ENCODE assay signal across 17 cellular contexts in the genomic region with DNA sequence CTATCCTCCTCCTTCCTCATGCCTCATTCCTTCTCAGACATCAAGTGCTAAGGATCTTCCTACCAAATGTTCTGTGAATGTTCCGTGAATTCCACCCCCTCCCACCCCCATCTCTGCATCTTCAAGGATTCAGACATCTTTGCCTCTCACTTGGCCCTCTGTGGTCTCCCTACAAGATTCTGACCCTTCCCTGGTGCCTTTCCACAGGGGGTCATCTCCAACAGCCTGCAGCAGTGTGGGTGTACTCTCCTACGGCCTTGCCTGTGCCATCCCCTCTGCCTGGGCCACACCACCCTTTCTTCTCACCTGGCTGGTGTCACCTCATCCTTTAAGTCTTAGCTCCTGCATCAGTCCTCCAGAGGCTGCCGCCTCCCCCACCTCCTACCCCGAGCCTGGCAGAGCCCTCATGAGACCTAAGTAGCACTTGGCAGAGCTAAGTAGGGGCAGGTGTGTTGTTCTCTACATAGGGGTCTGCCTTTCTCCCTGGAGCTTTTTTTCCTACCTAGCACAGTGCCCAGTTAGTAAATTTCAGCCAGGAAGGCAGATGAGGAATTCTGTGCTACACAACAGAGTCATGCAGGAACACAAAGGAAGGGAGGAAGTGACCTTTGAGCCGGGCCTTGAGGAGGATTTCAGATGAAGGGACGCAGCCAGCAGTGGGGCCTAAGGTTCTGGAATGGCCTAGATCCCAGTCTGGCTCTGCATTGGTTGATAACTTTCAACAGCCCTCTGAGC. TPM values are rescaled to one million over a fixed set of nuclear protein-coding genes. Genes with fewer than 3 reads are reported as not detected.
A peak's percentile ranks its signal among the peaks of the same experiment; 100 is the strongest.
DNase-seq lines count a peak whose midpoint lies in the region; ATAC-seq and TF ChIP-seq lines count a peak whose summit lies in the region.
"Had no signal": no experiment of that assay in that cellular context is flagged by ENCODE, and none has a peak within 500 bp of the region (broad histone marks: within the 10 kb centered on the region; RNA-seq: fewer than 3 reads in every experiment).

No MANE protein-coding gene starts in this region.

- peak overlapping the region; percentile 13 for H3K27ac Mint-ChIP-seq in activated naive CD8-positive, alpha-beta T cell treated with anti-CD3 and anti-CD28 coated beads, Interleukin-2, amount 10 ng/mL, durations not matched to agents 7 days and 5 days
- H3K27ac Mint-ChIP-seq in activated naive CD8-positive, alpha-beta T cell treated with anti-CD3 and anti-CD28 coated beads, Interleukin-2, amount 50 U/mL, for 24 hours = no peak overlapping the region
- peak overlapping the region; percentile 77 for H3K27ac Mint-ChIP-seq in endothelial cell (ENCODE audit: unreplicated experiment)
- H3K27ac Mint-ChIP-seq: HFFc6 had no signal

- H3K4me3 ChIP-seq in neuronal stem cell (ENCODE audit: low read length in 2 of 2) = peak overlapping the region in 1 of 2 donors; percentile 23
- H3K4me3 ChIP-seq: cardiac muscle cell, vagina had no signal

- no CpG with 5 or more reads among the region's 6 CpGs for WGBS in neuronal stem cell (ENCODE audit: extremely low coverage in 2 of 2, insufficient read length in 2 of 2, insufficient replicate concordance in 1 of 2), 2 donors

- no peak overlapping the region for H3K9ac ChIP-seq in neuronal stem cell (ENCODE audit: low read depth, low read length, poor library complexity)

- H3K36me3 Mint-ChIP-seq in activated naive CD8-positive, alpha-beta T cell treated with anti-CD3 and anti-CD28 coated beads, Interleukin-2, amount 10 ng/mL, durations not matched to agents 7 days and 5 days = peaks cover 10% of the 10 kb centered on the region
- peaks cover 50% of the 10 kb centered on the region for H3K36me3 Mint-ChIP-seq in activated naive CD8-positive, alpha-beta T cell treated with anti-CD3 and anti-CD28 coated beads, Interleukin-2, amount 50 U/mL, for 24 hours (ENCODE audit: low read depth)
- H3K36me3 Mint-ChIP-seq in endothelial cell (ENCODE audit: low read depth, unreplicated experiment) = peaks cover 15% of the 10 kb centered on the region

- H4K91ac ChIP-seq in neuronal stem cell (ENCODE audit: low read depth, low read length, poor library complexity) = no peak overlapping the region

- H3K4me2 ChIP-seq in neuronal stem cell (ENCODE audit: insufficient read depth, low read length, poor library complexity, severe bottlenecking) = no peak overlapping the region

- no peak for DNase-seq in activated naive CD8-positive, alpha-beta T cell treated with anti-CD3 and anti-CD28 coated beads, Interleukin-2, amount 10 ng/mL, durations not matched to agents 7 days and 5 days
- DNase-seq in activated naive CD8-positive, alpha-beta T cell treated with anti-CD3 and anti-CD28 coated beads, Interleukin-2, amount 50 U/mL, for 24 hours = no peak
- DNase-seq in endothelial cell (ENCODE audit: low spot score) = no peak
- no peak for DNase-seq in neuronal stem cell (ENCODE audit: low spot score)
- DNase-seq in NCI-H2171 treated with DMSO at 0.1 percent for 48 hours (lab: John Stamatoyannopoulos, UW) = no peak
- no peak for DNase-seq in H4 (ENCODE audit: low spot score)
- DNase-seq: activated CD4-positive, alpha-beta T cell treated with anti-CD3 and anti-CD28 coated beads for 1 hour; effector CD4-positive, alpha-beta T cell; HFFc6; NCI-H1694; NCI-H345; occipital lobe had no signal

- POLR2A ChIA-PET in activated naive CD8-positive, alpha-beta T cell treated with anti-CD3 and anti-CD28 coated beads, Interleukin-2, amount 10 ng/mL, durations not matched to agents 7 days and 5 days (lab: Charles Lee) = no interaction called here

- H3K4me1 Mint-ChIP-seq in activated naive CD8-positive, alpha-beta T cell treated with anti-CD3 and anti-CD28 coated beads, Interleukin-2, amount 10 ng/mL, durations not matched to agents 7 days and 5 days = peaks cover 5% of the 10 kb centered on the region
- H3K4me1 Mint-ChIP-seq in activated naive CD8-positive, alpha-beta T cell treated with anti-CD3 and anti-CD28 coated beads, Interleukin-2, amount 50 U/mL, for 24 hours = peaks cover 4% of the 10 kb centered on the region
- H3K4me1 Mint-ChIP-seq in endothelial cell (ENCODE audit: unreplicated experiment) = peaks cover 30% of the 10 kb centered on the region

- no peaks in the 10 kb centered on the region for H3K9me3 Mint-ChIP-seq in activated naive CD8-positive, alpha-beta T cell treated with anti-CD3 and anti-CD28 coated beads, Interleukin-2, amount 10 ng/mL, durations not matched to agents 7 days and 5 days
- H3K9me3 Mint-ChIP-seq in activated naive CD8-positive, alpha-beta T cell treated with anti-CD3 and anti-CD28 coated beads, Interleukin-2, amount 50 U/mL, for 24 hours = no peaks in the 10 kb centered on the region
- no peaks in the 10 kb centered on the region for H3K9me3 Mint-ChIP-seq in endothelial cell (ENCODE audit: unreplicated experiment)
- H3K9me3 Mint-ChIP-seq: HFFc6 had no signal

- no peak overlapping the region for H2AFZ ChIP-seq in neuronal stem cell (ENCODE audit: low read length)

- H3K27ac ChIP-seq in neuronal stem cell (replicated peaks; ENCODE audit: low read length) = no peak overlapping the region
- H3K27ac ChIP-seq: cardiac muscle cell, vagina had no signal

- H4K8ac ChIP-seq in neuronal stem cell (ENCODE audit: low read depth, low read length) = no peak overlapping the region

- H3K4me1 ChIP-seq in neuronal stem cell (ENCODE audit: control insufficient read depth in 2 of 2, insufficient read depth in 1 of 2, low read depth in 1 of 2, low read length in 2 of 2) = peaks cover 0 to 5% of the 10 kb centered on the region in 2 donors

- H3K27me3 Mint-ChIP-seq in activated naive CD8-positive, alpha-beta T cell treated with anti-CD3 and anti-CD28 coated beads, Interleukin-2, amount 10 ng/mL, durations not matched to agents 7 days and 5 days = no peaks in the 10 kb centered on the region
- no peaks in the 10 kb centered on the region for H3K27me3 Mint-ChIP-seq in activated naive CD8-positive, alpha-beta T cell treated with anti-CD3 and anti-CD28 coated beads, Interleukin-2, amount 50 U/mL, for 24 hours
- no peaks in the 10 kb centered on the region for H3K27me3 Mint-ChIP-seq in endothelial cell (ENCODE audit: unreplicated experiment)

- H3K4me3 Mint-ChIP-seq in activated naive CD8-positive, alpha-beta T cell treated with anti-CD3 and anti-CD28 coated beads, Interleukin-2, amount 10 ng/mL, durations not matched to agents 7 days and 5 days = no peak overlapping the region
- H3K4me3 Mint-ChIP-seq in activated naive CD8-positive, alpha-beta T cell treated with anti-CD3 and anti-CD28 coated beads, Interleukin-2, amount 50 U/mL, for 24 hours = no peak overlapping the region
- no peak overlapping the region for H3K4me3 Mint-ChIP-seq in endothelial cell (ENCODE audit: unreplicated experiment)
- H3K4me3 Mint-ChIP-seq: HFFc6 had no signal

- H2AK5ac ChIP-seq in neuronal stem cell (ENCODE audit: low read depth, low read length) = no peak overlapping the region

- H3K4ac ChIP-seq in neuronal stem cell (ENCODE audit: low read length) = no peak overlapping the region

- no peak overlapping the region for H2BK5ac ChIP-seq in neuronal stem cell (ENCODE audit: low read length)

- no peak for ATAC-seq in activated naive CD8-positive, alpha-beta T cell treated with anti-CD3 and anti-CD28 coated beads, Interleukin-2, amount 10 ng/mL, durations not matched to agents 7 days and 5 days (ENCODE audit: low read depth)
- ATAC-seq in activated naive CD8-positive, alpha-beta T cell treated with anti-CD3 and anti-CD28 coated beads, Interleukin-2, amount 50 U/mL, for 24 hours = no peak
- ATAC-seq in HG03378 (IDR thresholded peaks at IDR 0.05; ENCODE audit: unreplicated experiment) = no peak
- ATAC-seq in HG03432 (IDR thresholded peaks at IDR 0.05; ENCODE audit: unreplicated experiment) = no peak
- ATAC-seq: SK-N-SH treated with all-trans-retinoic acid at 6 μM for 48 hours had no signal

- H3K9me3 ChIP-seq in neuronal stem cell (replicated peaks in 1 of 2; ENCODE audit: control insufficient read depth in 2 of 2, insufficient read depth in 1 of 2, low read depth in 1 of 2, low read length in 2 of 2) = peaks cover 0 to 2% of the 10 kb centered on the region in 2 donors
- H3K9me3 ChIP-seq: vagina had no signal

- H2BK120ac ChIP-seq in neuronal stem cell (ENCODE audit: low read depth, low read length) = no peak overlapping the region

- H3K14ac ChIP-seq in neuronal stem cell (ENCODE audit: low read length) = no peak overlapping the region

- no peak overlapping the region for H2BK12ac ChIP-seq in neuronal stem cell (ENCODE audit: low read length)

- no peak overlapping the region for H3K18ac ChIP-seq in neuronal stem cell (ENCODE audit: low read length)

- peaks cover 5% of the 10 kb centered on the region for H3K79me1 ChIP-seq in neuronal stem cell (ENCODE audit: low read depth, low read length)

- H3K23ac ChIP-seq in neuronal stem cell (ENCODE audit: low read depth, low read length, poor library complexity) = peak overlapping the region; percentile 11

- H3K27me3 ChIP-seq in neuronal stem cell (ENCODE audit: control insufficient read depth in 3 of 3, insufficient read depth in 3 of 3, low read depth in 1 of 3, low read length in 3 of 3) = no peaks in the 10 kb centered on the region
- H3K27me3 ChIP-seq: cardiac muscle cell, vagina had no signal

- peaks cover 33 to 87% of the 10 kb centered on the region in 2 donors for H3K36me3 ChIP-seq in neuronal stem cell (replicated peaks in 1 of 2; ENCODE audit: control insufficient read depth in 2 of 2, insufficient read depth in 2 of 2, low read length in 2 of 2)

- TF ChIP-seq CTCF in endothelial cell (IDR thresholded peaks at IDR 0.05; ENCODE audit: unreplicated experiment) = no peak

- H2BK15ac ChIP-seq in neuronal stem cell (ENCODE audit: low read length) = no peak overlapping the region

RNA-seq across cellular contexts. Expression of gene TM9SF4, which starts 43.1 kb away (rescaled TPM):
- 10 to 100 TPM; 36.9 to 39.7 TPM for total RNA-seq in activated naive CD8-positive, alpha-beta T cell treated with anti-CD3 and anti-CD28 coated beads, Interleukin-2, amount 10 ng/mL, durations not matched to agents 7 days and 5 days
- total RNA-seq in endothelial cell (ENCODE audit: unreplicated experiment) = 46.0 TPM
- 48.3 TPM for polyA plus RNA-seq in neuronal stem cell (2013, experiment 1 of 2)
- 48.3 TPM for polyA plus RNA-seq in neuronal stem cell (2013, experiment 2 of 2)
- 30.5 and 39.7 TPM in 2 replicates for total RNA-seq in H4 (2014; rRNA removed; shearing (Covaris generic))

RNA-seq across cellular contexts. Expression of gene PLAGL2, which starts 55.0 kb away (rescaled TPM):
- total RNA-seq in activated naive CD8-positive, alpha-beta T cell treated with anti-CD3 and anti-CD28 coated beads, Interleukin-2, amount 10 ng/mL, durations not matched to agents 7 days and 5 days = 10 to 100 TPM; 20.4 to 20.8 TPM
- 23.7 TPM for total RNA-seq in endothelial cell (ENCODE audit: unreplicated experiment)
- polyA plus RNA-seq in neuronal stem cell (2013, experiment 1 of 2) = 35.6 TPM
- 34.8 TPM for polyA plus RNA-seq in neuronal stem cell (2013, experiment 2 of 2)
- total RNA-seq in H4 (2014; rRNA removed; shearing (Covaris generic)) = 2.9 and 3.7 TPM in 2 replicates

RNA-seq across cellular contexts. Expression of gene POFUT1, which starts 55.1 kb away (rescaled TPM):
- 10 to 100 TPM; 23.9 to 24.2 TPM for total RNA-seq in activated naive CD8-positive, alpha-beta T cell treated with anti-CD3 and anti-CD28 coated beads, Interleukin-2, amount 10 ng/mL, durations not matched to agents 7 days and 5 days
- total RNA-seq in endothelial cell (ENCODE audit: unreplicated experiment) = 43.5 TPM
- polyA plus RNA-seq in neuronal stem cell (2013, experiment 1 of 2) = 17.5 TPM
- polyA plus RNA-seq in neuronal stem cell (2013, experiment 2 of 2) = 18.2 TPM
- 51.5 and 51.6 TPM in 2 replicates for total RNA-seq in H4 (2014; rRNA removed; shearing (Covaris generic))
